In the genomic region with DNA sequence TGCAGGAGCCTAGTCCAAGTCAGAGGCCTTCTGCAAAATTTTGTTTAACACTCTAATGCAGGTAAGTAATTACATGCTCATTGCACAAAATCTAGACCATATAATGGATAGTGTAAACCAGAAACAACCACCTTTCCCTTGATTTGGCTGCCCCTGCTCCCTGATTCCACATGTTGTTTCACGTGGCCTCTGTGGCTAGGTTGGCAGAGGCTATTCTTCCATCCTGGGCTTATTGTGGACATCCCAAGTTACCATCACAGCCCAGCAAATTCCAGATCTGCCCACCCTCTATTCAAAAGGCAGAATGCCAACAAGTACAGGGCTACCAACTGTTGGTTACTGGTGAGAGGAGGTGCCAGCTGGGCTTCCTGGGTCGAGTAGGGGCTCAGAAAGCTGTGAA, we compare ENCODE assay signal across 30 cellular contexts.
"Had no signal": no experiment of that assay in that cellular context is flagged by ENCODE, and none has a peak within 500 bp of the region (broad histone marks: within the 10 kb centered on the region; RNA-seq: fewer than 3 reads in every experiment).

No MANE protein-coding gene starts in this region.

- H3K4me1 ChIP-seq: ascending aorta, gastrocnemius medialis, right lobe of liver, upper lobe of right lung had no signal

- H3K27me3 Mint-ChIP-seq: activated naive CD4-positive, alpha-beta T cell treated with anti-CD3 and anti-CD28 coated beads, Interleukin-2, amount 10 ng/mL, durations not matched to agents 7 days and 5 days; activated naive CD8-positive, alpha-beta T cell treated with anti-CD3 and anti-CD28 coated beads, Interleukin-2, amount 10 ng/mL, durations not matched to agents 7 days and 5 days; naive thymus-derived CD8-positive, alpha-beta T cell; stimulated activated naive CD8-positive, alpha-beta T cell treated with anti-CD3 and anti-CD28 coated beads, Interleukin-15, Interleukin-2, amounts not matched to agents 100 ng/mL and 50 ng/mL, for 24 hours had no signal

- H3K9me3 Mint-ChIP-seq: activated naive CD8-positive, alpha-beta T cell treated with anti-CD3 and anti-CD28 coated beads, Interleukin-2, amount 10 ng/mL, durations not matched to agents 7 days and 5 days; activated T-helper 1 cell treated with anti-CD3 and anti-CD28 coated beads, Interleukin-12 subunit alpha, Interleukin-12 subunit beta, Interleukin-2, Interleukin-4 antibody, amounts not matched to agents 30 ng/mL and 10 ng/mL and 1 ng/mL, durations not matched to agents 14 hours and 24 hours and 36 hours; stimulated activated naive CD8-positive, alpha-beta T cell treated with anti-CD3 and anti-CD28 coated beads, Interleukin-15, Interleukin-2, amounts not matched to agents 100 ng/mL and 50 ng/mL, for 24 hours had no signal

- DNase-seq: activated CD4-positive, alpha-beta T cell treated with anti-CD3 and anti-CD28 coated beads for 48 hours; activated CD4-positive, alpha-beta T cell treated with anti-CD3 and anti-CD28 coated beads, Interleukin-2, amount 50 U/mL, for 48 hours; activated CD8-positive, alpha-beta memory T cell treated with anti-CD3 and anti-CD28 coated beads for 24 hours; activated gamma-delta T cell; activated naive CD4-positive, alpha-beta T cell treated with anti-CD3 and anti-CD28 coated beads, Interleukin-2, amount 10 ng/mL, durations not matched to agents 7 days and 5 days; activated naive CD8-positive, alpha-beta T cell treated with anti-CD3 and anti-CD28 coated beads, Interleukin-2, amount 10 ng/mL, durations not matched to agents 7 days and 5 days; brain microvascular endothelial cell; dorsolateral prefrontal cortex; effector memory CD4-positive, alpha-beta T cell; erythroblast; gastrocnemius medialis; hypothalamus; immature natural killer cell; kidney; mammary epithelial cell; midbrain; naive thymus-derived CD8-positive, alpha-beta T cell; right lobe of liver; stimulated activated CD4-positive, alpha-beta T cell treated with anti-CD3 and anti-CD28 coated beads, Interleukin-4, amount 100 ng/mL, for 24 hours; T-helper 9 cell; upper lobe of right lung; WERI-Rb-1 had no signal

- H3K4me3 ChIP-seq: ascending aorta, coronary artery, dorsolateral prefrontal cortex, gastrocnemius medialis, right lobe of liver, upper lobe of right lung had no signal

- H3K36me3 ChIP-seq: ascending aorta, brain microvascular endothelial cell, gastrocnemius medialis, right lobe of liver, upper lobe of right lung, WERI-Rb-1 had no signal

- H3K4me3 Mint-ChIP-seq: activated naive CD4-positive, alpha-beta T cell treated with anti-CD3 and anti-CD28 coated beads, Interleukin-2, amount 10 ng/mL, durations not matched to agents 7 days and 5 days; activated naive CD8-positive, alpha-beta T cell treated with anti-CD3 and anti-CD28 coated beads, Interleukin-2, amount 10 ng/mL, durations not matched to agents 7 days and 5 days; activated T-helper 1 cell treated with anti-CD3 and anti-CD28 coated beads, Interleukin-12 subunit alpha, Interleukin-12 subunit beta, Interleukin-2, Interleukin-4 antibody, amounts not matched to agents 30 ng/mL and 10 ng/mL and 1 ng/mL, durations not matched to agents 14 hours and 24 hours and 36 hours; immature natural killer cell; naive thymus-derived CD8-positive, alpha-beta T cell; stimulated activated effector memory CD8-positive, alpha-beta T cell treated with anti-CD3 and anti-CD28 coated beads, Interleukin-12 subunit alpha, Interleukin-12 subunit beta, amount 100 ng/mL, for 72 hours; stimulated activated naive CD8-positive, alpha-beta T cell treated with anti-CD3 and anti-CD28 coated beads, Interleukin-15, Interleukin-2, amounts not matched to agents 100 ng/mL and 50 ng/mL, for 24 hours had no signal

- H3K27ac Mint-ChIP-seq: activated naive CD4-positive, alpha-beta T cell treated with anti-CD3 and anti-CD28 coated beads, Interleukin-2, amount 10 ng/mL, durations not matched to agents 7 days and 5 days; activated naive CD8-positive, alpha-beta T cell treated with anti-CD3 and anti-CD28 coated beads, Interleukin-2, amount 10 ng/mL, durations not matched to agents 7 days and 5 days; activated T-helper 1 cell treated with anti-CD3 and anti-CD28 coated beads, Interleukin-12 subunit alpha, Interleukin-12 subunit beta, Interleukin-2, Interleukin-4 antibody, amounts not matched to agents 30 ng/mL and 10 ng/mL and 1 ng/mL, durations not matched to agents 14 hours and 24 hours and 36 hours; immature natural killer cell; naive thymus-derived CD8-positive, alpha-beta T cell; stimulated activated effector memory CD8-positive, alpha-beta T cell treated with anti-CD3 and anti-CD28 coated beads, Interleukin-12 subunit alpha, Interleukin-12 subunit beta, amount 100 ng/mL, for 72 hours; stimulated activated naive CD8-positive, alpha-beta T cell treated with anti-CD3 and anti-CD28 coated beads, Interleukin-15, Interleukin-2, amounts not matched to agents 100 ng/mL and 50 ng/mL, for 24 hours had no signal

- H3K9me3 ChIP-seq: ascending aorta, gastrocnemius medialis, right lobe of liver, upper lobe of right lung had no signal

- H3K36me3 Mint-ChIP-seq: activated naive CD4-positive, alpha-beta T cell treated with anti-CD3 and anti-CD28 coated beads, Interleukin-2, amount 10 ng/mL, durations not matched to agents 7 days and 5 days; activated naive CD8-positive, alpha-beta T cell treated with anti-CD3 and anti-CD28 coated beads, Interleukin-2, amount 10 ng/mL, durations not matched to agents 7 days and 5 days; immature natural killer cell; naive thymus-derived CD8-positive, alpha-beta T cell; stimulated activated effector memory CD8-positive, alpha-beta T cell treated with anti-CD3 and anti-CD28 coated beads, Interleukin-12 subunit alpha, Interleukin-12 subunit beta, amount 100 ng/mL, for 72 hours had no signal

- ATAC-seq: activated CD4-positive, CD25-positive, alpha-beta regulatory T cell treated with anti-CD3 and anti-CD28 coated beads, Interleukin-2, amount 50 U/mL, for 24 hours; gastrocnemius medialis; left colon; naive thymus-derived CD8-positive, alpha-beta T cell; right lobe of liver; stimulated activated effector memory CD8-positive, alpha-beta T cell treated with anti-CD3 and anti-CD28 coated beads, Interleukin-12 subunit alpha, Interleukin-12 subunit beta, amount 100 ng/mL, for 72 hours; upper lobe of right lung had no signal

- H3K27ac ChIP-seq: ascending aorta, brain microvascular endothelial cell, coronary artery, dorsolateral prefrontal cortex, gastrocnemius medialis, right lobe of liver, upper lobe of right lung, WERI-Rb-1 had no signal

- H3K27me3 ChIP-seq: ascending aorta, brain microvascular endothelial cell, dorsolateral prefrontal cortex, gastrocnemius medialis, right lobe of liver, upper lobe of right lung had no signal

- FAIRE-seq: kidney, TTC549 had no signal

- H3K4me1 Mint-ChIP-seq: activated naive CD4-positive, alpha-beta T cell treated with anti-CD3 and anti-CD28 coated beads, Interleukin-2, amount 10 ng/mL, durations not matched to agents 7 days and 5 days; activated naive CD8-positive, alpha-beta T cell treated with anti-CD3 and anti-CD28 coated beads, Interleukin-2, amount 10 ng/mL, durations not matched to agents 7 days and 5 days; immature natural killer cell; naive thymus-derived CD8-positive, alpha-beta T cell; stimulated activated effector memory CD8-positive, alpha-beta T cell treated with anti-CD3 and anti-CD28 coated beads, Interleukin-12 subunit alpha, Interleukin-12 subunit beta, amount 100 ng/mL, for 72 hours had no signal
